ENCODE assay signal across 25 cellular contexts in genomic region chr17:364308-364707, GRCh38. TPM values are rescaled to one million over a fixed set of nuclear protein-coding genes. Genes with fewer than 3 reads are reported as not detected.
A peak's percentile ranks its signal among the peaks of the same experiment; 100 is the strongest.
DNase-seq lines count a peak whose midpoint lies in the region; ATAC-seq and TF ChIP-seq lines count a peak whose summit lies in the region.
"Had no signal": no experiment of that assay in that cellular context is flagged by ENCODE, and none has a peak within 500 bp of the region (broad histone marks: within the 10 kb centered on the region; RNA-seq: fewer than 3 reads in every experiment).

No MANE protein-coding gene starts in this region.

- H3K4me1 Mint-ChIP-seq in natural killer cell (peaks cover 11 to 27% of the 10 kb centered on the region in 2 donors), nephron progenitor cell (peaks cover 40% of the 10 kb centered on the region)
- peaks cover 10 to 27% of the 10 kb centered on the region in 2 donors for H3K4me1 Mint-ChIP-seq in natural killer cell treated with Interleukin-12 subunit alpha and Interleukin-12 subunit beta and Interleukin-15 and Interleukin-18, amount 100 ng/mL, for 72 hours (ENCODE audit: low read depth in 2 of 2)
- H3K4me1 Mint-ChIP-seq in central memory CD8-positive, alpha-beta T cell = peaks cover 28% of the 10 kb centered on the region

- no peaks in the 10 kb centered on the region for H3K36me3 ChIP-seq in upper lobe of right lung
- no peaks in the 10 kb centered on the region for H3K36me3 ChIP-seq in aorta (ENCODE audit: control insufficient read depth in 1 of 2, insufficient read depth in 2 of 2, low read length in 1 of 2)

- intact Hi-C loops in natural killer cell (cut with micrococcal nuclease) = no loop called here
- intact Hi-C loops in upper lobe of right lung (cut with DNase I) = no loop called here
- intact Hi-C loops in aorta (cut with DNase I) = no loop called here

- H3K27ac Mint-ChIP-seq in natural killer cell (no peak overlapping the region), nephron progenitor cell (peak overlapping the region; percentile 1)
- H3K27ac Mint-ChIP-seq in natural killer cell treated with Interleukin-12 subunit alpha and Interleukin-12 subunit beta and Interleukin-15 and Interleukin-18, amount 100 ng/mL, for 72 hours = peak overlapping the region in 1 of 2 donors; percentile 74
- H3K27ac Mint-ChIP-seq in central memory CD8-positive, alpha-beta T cell (ENCODE audit: low read depth) = peak overlapping the region; percentile 62
- H3K27ac Mint-ChIP-seq: B cell; CD4-positive, alpha-beta T cell; HFFc6 had no signal

- peaks cover 8% of the 10 kb centered on the region for H3K36me3 Mint-ChIP-seq in natural killer cell
- peaks cover 10% of the 10 kb centered on the region for H3K36me3 Mint-ChIP-seq in natural killer cell treated with Interleukin-12 subunit alpha and Interleukin-12 subunit beta and Interleukin-15 and Interleukin-18, amount 100 ng/mL, for 72 hours
- H3K36me3 Mint-ChIP-seq in central memory CD8-positive, alpha-beta T cell (ENCODE audit: insufficient read depth) = peaks cover 10% of the 10 kb centered on the region
- H3K36me3 Mint-ChIP-seq in nephron progenitor cell (ENCODE audit: low read depth) = peaks cover 14% of the 10 kb centered on the region

- H3K4me3 ChIP-seq in upper lobe of right lung (no peak overlapping the region), aorta (ENCODE audit: low read length in 2 of 2) (no peak overlapping the region)
- H3K4me3 ChIP-seq: A549, GM12878, K562 had no signal

- no peak for ATAC-seq in natural killer cell
- ATAC-seq in natural killer cell treated with Interleukin-12 subunit alpha and Interleukin-12 subunit beta and Interleukin-15 and Interleukin-18, amount 100 ng/mL, for 72 hours = no peak
- no peak for ATAC-seq in central memory CD8-positive, alpha-beta T cell (replicated peaks; ENCODE audit: extremely low read depth, poor library complexity, severe bottlenecking)
- ATAC-seq in upper lobe of right lung = no peak
- no peak for ATAC-seq in aorta (ENCODE audit: low FRiP score)
- ATAC-seq: A549, GM12878, K562 had no signal

- H3K9me3 Mint-ChIP-seq in natural killer cell (peaks cover 0 to 6% of the 10 kb centered on the region in 2 donors), nephron progenitor cell (peaks cover 23% of the 10 kb centered on the region)
- H3K9me3 Mint-ChIP-seq in natural killer cell treated with Interleukin-12 subunit alpha and Interleukin-12 subunit beta and Interleukin-15 and Interleukin-18, amount 100 ng/mL, for 72 hours = no peaks in the 10 kb centered on the region
- H3K9me3 Mint-ChIP-seq in central memory CD8-positive, alpha-beta T cell = peaks cover 10% of the 10 kb centered on the region

- WGBS in aorta, 2 donors = 82 to 87% methylated on average over 8 of the region's 8 CpGs

- H3K27me3 ChIP-seq in upper lobe of right lung (no peaks in the 10 kb centered on the region), aorta (ENCODE audit: control insufficient read depth in 1 of 2, insufficient read depth in 2 of 2, low read length in 1 of 2) (no peaks in the 10 kb centered on the region)

- no peaks in the 10 kb centered on the region for H3K9me3 ChIP-seq in upper lobe of right lung
- peaks cover 1% of the 10 kb centered on the region for H3K9me3 ChIP-seq in aorta (ENCODE audit: control insufficient read depth, low read length)
- H3K9me3 ChIP-seq: A549, Caco-2 had no signal

- H3K27ac ChIP-seq in upper lobe of right lung = no peak overlapping the region
- no peak overlapping the region for H3K27ac ChIP-seq in aorta (ENCODE audit: low read depth in 1 of 2, low read length in 2 of 2)
- H3K27ac ChIP-seq: A549, RWPE1 had no signal

- TF ChIP-seq CTCF in natural killer cell (IDR thresholded peaks at IDR 0.05) (no peak), nephron progenitor cell (IDR thresholded peaks at IDR 0.05) (no peak), upper lobe of right lung (IDR thresholded peaks at IDR 0.05) (no peak)

- peaks cover 0 to 22% of the 10 kb centered on the region in 2 donors for H3K27me3 Mint-ChIP-seq in natural killer cell (ENCODE audit: low read depth in 2 of 2)
- peaks cover 0 to 12% of the 10 kb centered on the region in 2 donors for H3K27me3 Mint-ChIP-seq in natural killer cell treated with Interleukin-12 subunit alpha and Interleukin-12 subunit beta and Interleukin-15 and Interleukin-18, amount 100 ng/mL, for 72 hours
- no peaks in the 10 kb centered on the region for H3K27me3 Mint-ChIP-seq in central memory CD8-positive, alpha-beta T cell
- no peaks in the 10 kb centered on the region for H3K27me3 Mint-ChIP-seq in nephron progenitor cell (ENCODE audit: low read depth, poor library complexity)
- H3K27me3 Mint-ChIP-seq: CD4-positive, alpha-beta T cell had no signal

- peak overlapping the region; percentile 25 for H3K4me3 Mint-ChIP-seq in natural killer cell
- no peak overlapping the region for H3K4me3 Mint-ChIP-seq in natural killer cell treated with Interleukin-12 subunit alpha and Interleukin-12 subunit beta and Interleukin-15 and Interleukin-18, amount 100 ng/mL, for 72 hours
- no peak overlapping the region for H3K4me3 Mint-ChIP-seq in central memory CD8-positive, alpha-beta T cell
- no peak overlapping the region for H3K4me3 Mint-ChIP-seq in nephron progenitor cell
- H3K4me3 Mint-ChIP-seq: B cell; CD4-positive, alpha-beta T cell; H9; HFFc6 had no signal

- no peaks in the 10 kb centered on the region for H3K4me1 ChIP-seq in upper lobe of right lung
- no peaks in the 10 kb centered on the region for H3K4me1 ChIP-seq in aorta (ENCODE audit: control insufficient read depth in 1 of 2, insufficient read depth in 2 of 2, low read length in 2 of 2)
- H3K4me1 ChIP-seq: A549, Caco-2 had no signal

- no peak for DNase-seq in natural killer cell
- DNase-seq in natural killer cell treated with Interleukin-12 subunit alpha and Interleukin-12 subunit beta and Interleukin-15 and Interleukin-18, amount 100 ng/mL, for 72 hours (ENCODE audit: low spot score) = no peak
- DNase-seq in central memory CD8-positive, alpha-beta T cell (ENCODE audit: low spot score in 2 of 2) = no peak
- no peak for DNase-seq in nephron progenitor cell
- DNase-seq in upper lobe of right lung = peak; percentile 50
- DNase-seq in aorta = no peak
- no peak for DNase-seq in NCI-H2107 (lab: John Stamatoyannopoulos, UW)
- no peak for DNase-seq in T-helper 9 cell
- DNase-seq: CD4-positive, alpha-beta T cell; DND-41; H9; HFFc6; MM.1S; NCI-H1092; NCI-H1436 treated with DMSO at 0.1 percent for 48 hours; NCI-H1930; NCI-H2227 treated with DMSO at 0.1 percent for 48 hours; NCI-H510A; NK-92 treated with Interleukin-12 subunit alpha and Interleukin-12 subunit beta, amount 100 ng/mL, for 24 hours had no signal

RNA-seq across cellular contexts. Expression of gene RPH3AL, which starts 11.7 kb away (rescaled TPM):
- total RNA-seq in natural killer cell (1 to 10 TPM; 7.2 to 9.9 (median 7.9) TPM), upper lobe of right lung (33.3 TPM), aorta (10 to 100 TPM; 12.5 to 18.1 TPM)
- 1 to 10 TPM; 2.6 to 6.8 TPM for total RNA-seq in natural killer cell treated with Interleukin-12 subunit alpha and Interleukin-12 subunit beta and Interleukin-15 and Interleukin-18, amount 100 ng/mL, for 72 hours
- polyA plus RNA-seq in aorta = 1 to 10 TPM; 1.6 to 3.5 TPM

Comparison
In these comparisons a context has a peak if more than half of its experiments do, and no peak if none do; other contexts are left out.
1. H3K27ac Mint-ChIP-seq: peak in central memory CD8-positive, alpha-beta T cell (single experiment) and nephron progenitor cell (single experiment); none in natural killer cell (0 of 2).